1 cellular context compared by ENCODE assay signal in the genomic region with DNA sequence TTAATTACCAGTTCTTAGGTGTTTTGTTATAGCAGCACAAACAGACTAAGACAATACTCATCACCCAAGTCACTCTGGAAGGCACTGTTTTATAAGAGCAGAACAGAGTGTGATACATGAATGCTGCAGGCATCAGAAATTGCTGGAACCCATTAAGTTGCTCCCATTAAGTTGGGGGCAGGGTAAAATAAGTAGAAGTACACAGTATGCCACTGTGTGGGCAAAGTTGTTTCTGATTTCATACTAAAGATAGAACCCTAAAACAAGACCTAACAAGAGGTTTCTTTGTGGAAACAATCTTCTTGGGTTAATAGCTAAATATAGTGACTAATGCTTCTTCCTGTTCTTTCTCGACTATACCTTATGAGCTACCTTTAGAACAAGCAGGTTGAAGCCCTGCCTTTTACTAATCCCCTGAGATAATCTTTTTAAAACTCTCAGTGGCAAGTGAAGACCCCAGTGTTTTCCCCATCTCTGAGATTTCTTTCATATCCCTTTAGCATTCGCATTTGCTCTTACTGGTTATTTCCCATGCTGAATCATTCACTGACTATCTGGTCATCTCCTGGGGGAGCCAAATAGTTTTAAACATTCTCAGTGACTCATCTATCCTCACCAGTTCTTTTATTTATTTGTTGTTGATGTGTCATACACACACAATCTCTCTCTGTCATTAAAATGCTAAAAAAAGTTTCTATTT.
TF ChIP-seq lines count a peak whose summit lies in the region.

No MANE protein-coding gene starts in this region.

TF ChIP-seq in HEK293, 187 proteins besides CTCF, POLR2A, EP300 and RAD21 (continued from another document):
- TF ChIP-seq, protein P1, sequence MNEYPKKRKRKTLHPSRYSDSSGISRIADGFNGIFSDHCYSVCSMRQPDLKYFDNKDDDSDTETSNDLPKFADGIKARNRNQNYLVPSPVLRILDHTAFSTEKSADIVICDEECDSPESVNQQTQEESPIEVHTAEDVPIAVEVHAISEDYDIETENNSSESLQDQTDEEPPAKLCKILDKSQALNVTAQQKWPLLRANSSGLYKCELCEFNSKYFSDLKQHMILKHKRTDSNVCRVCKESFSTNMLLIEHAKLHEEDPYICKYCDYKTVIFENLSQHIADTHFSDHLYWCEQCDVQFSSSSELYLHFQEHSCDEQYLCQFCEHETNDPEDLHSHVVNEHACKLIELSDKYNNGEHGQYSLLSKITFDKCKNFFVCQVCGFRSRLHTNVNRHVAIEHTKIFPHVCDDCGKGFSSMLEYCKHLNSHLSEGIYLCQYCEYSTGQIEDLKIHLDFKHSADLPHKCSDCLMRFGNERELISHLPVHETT (tag by site-specific recombination; IDR thresholded peaks at IDR 0.05), result 0 out of 2 replicates have a peak, but pooled peaks have one; percentile 18
- TF ChIP-seq, protein P2, sequence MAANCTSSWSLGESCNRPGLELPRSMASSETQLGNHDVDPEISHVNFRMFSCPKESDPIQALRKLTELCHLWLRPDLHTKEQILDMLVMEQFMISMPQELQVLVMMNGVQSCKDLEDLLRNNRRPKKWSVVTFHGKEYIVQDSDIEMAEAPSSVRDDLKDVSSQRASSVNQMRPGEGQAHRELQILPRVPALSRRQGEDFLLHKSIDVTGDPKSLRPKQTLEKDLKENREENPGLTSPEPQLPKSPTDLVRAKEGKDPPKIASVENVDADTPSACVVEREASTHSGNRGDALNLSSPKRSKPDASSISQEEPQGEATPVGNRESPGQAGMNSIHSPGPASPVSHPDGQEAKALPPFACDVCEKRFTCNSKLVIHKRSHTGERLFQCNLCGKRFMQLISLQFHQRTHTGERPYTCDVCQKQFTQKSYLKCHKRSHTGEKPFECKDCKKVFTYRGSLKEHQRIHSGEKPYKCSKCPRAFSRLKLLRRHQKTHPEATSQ (tag by site-specific recombination; IDR thresholded peaks at IDR 0.05), result no peak
- TF ChIP-seq, protein P3, sequence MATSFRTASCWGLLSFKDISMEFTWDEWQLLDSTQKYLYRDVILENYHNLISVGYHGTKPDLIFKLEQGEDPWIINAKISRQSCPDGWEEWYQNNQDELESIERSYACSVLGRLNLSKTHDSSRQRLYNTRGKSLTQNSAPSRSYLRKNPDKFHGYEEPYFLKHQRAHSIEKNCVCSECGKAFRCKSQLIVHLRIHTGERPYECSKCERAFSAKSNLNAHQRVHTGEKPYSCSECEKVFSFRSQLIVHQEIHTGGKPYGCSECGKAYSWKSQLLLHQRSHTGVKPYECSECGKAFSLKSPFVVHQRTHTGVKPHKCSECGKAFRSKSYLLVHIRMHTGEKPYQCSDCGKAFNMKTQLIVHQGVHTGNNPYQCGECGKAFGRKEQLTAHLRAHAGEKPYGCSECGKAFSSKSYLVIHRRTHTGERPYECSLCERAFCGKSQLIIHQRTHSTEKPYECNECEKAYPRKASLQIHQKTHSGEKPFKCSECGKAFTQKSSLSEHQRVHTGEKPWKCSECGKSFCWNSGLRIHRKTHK (tag by site-specific recombination; IDR thresholded peaks at IDR 0.05), result 0 out of 2 replicates have a peak, but pooled peaks have one; percentile 17
- TF ChIP-seq ZNF324 (tag by site-specific recombination; IDR thresholded peaks at IDR 0.05) (no peak), ZNF701 (tag by site-specific recombination; IDR thresholded peaks at IDR 0.05) (no peak), ZNF610 (tag by site-specific recombination; IDR thresholded peaks at IDR 0.05; ENCODE audit: borderline replicate concordance) (no peak), ZNF544 (tag by site-specific recombination; IDR thresholded peaks at IDR 0.05) (no peak), ZNF140 (tag by site-specific recombination; IDR thresholded peaks at IDR 0.05) (no peak), ZEB2 (tag by site-specific recombination; IDR thresholded peaks at IDR 0.05) (0 out of 2 replicates have a peak, but pooled peaks have one; percentile 27), ZNF670 (tag by site-specific recombination; IDR thresholded peaks at IDR 0.05; ENCODE audit: low read depth) (no peak), ZNF184 (tag by site-specific recombination; IDR thresholded peaks at IDR 0.05) (peak; percentile 57; the same call in 1 of the 2 replicates), ZNF530 (tag by site-specific recombination; IDR thresholded peaks at IDR 0.05; ENCODE audit: low read depth) (no peak), ZNF133 (tag by site-specific recombination; IDR thresholded peaks at IDR 0.05) (no peak), SCRT1 (tag by site-specific recombination; IDR thresholded peaks at IDR 0.05; ENCODE audit: borderline replicate concordance) (no peak), PRDM1 (tag by site-specific recombination; IDR thresholded peaks at IDR 0.05) (0 out of 2 replicates have a peak, but pooled peaks have one; percentile 44), YY1 (tag by site-specific recombination; IDR thresholded peaks at IDR 0.05) (no peak), ZNF571 (tag by site-specific recombination; IDR thresholded peaks at IDR 0.05) (no peak), ZNF596 (tag by site-specific recombination; IDR thresholded peaks at IDR 0.05) (no peak)
- TF ChIP-seq, protein P4, sequence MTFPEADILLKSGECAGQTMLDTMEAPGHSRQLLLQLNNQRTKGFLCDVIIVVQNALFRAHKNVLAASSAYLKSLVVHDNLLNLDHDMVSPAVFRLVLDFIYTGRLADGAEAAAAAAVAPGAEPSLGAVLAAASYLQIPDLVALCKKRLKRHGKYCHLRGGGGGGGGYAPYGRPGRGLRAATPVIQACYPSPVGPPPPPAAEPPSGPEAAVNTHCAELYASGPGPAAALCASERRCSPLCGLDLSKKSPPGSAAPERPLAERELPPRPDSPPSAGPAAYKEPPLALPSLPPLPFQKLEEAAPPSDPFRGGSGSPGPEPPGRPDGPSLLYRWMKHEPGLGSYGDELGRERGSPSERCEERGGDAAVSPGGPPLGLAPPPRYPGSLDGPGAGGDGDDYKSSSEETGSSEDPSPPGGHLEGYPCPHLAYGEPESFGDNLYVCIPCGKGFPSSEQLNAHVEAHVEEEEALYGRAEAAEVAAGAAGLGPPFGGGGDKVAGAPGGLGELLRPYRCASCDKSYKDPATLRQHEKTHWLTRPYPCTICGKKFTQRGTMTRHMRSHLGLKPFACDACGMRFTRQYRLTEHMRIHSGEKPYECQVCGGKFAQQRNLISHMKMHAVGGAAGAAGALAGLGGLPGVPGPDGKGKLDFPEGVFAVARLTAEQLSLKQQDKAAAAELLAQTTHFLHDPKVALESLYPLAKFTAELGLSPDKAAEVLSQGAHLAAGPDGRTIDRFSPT (tag by site-specific recombination; IDR thresholded peaks at IDR 0.05), result peak; percentile 34; the same call in 1 of the 2 replicates
- TF ChIP-seq, protein P5, sequence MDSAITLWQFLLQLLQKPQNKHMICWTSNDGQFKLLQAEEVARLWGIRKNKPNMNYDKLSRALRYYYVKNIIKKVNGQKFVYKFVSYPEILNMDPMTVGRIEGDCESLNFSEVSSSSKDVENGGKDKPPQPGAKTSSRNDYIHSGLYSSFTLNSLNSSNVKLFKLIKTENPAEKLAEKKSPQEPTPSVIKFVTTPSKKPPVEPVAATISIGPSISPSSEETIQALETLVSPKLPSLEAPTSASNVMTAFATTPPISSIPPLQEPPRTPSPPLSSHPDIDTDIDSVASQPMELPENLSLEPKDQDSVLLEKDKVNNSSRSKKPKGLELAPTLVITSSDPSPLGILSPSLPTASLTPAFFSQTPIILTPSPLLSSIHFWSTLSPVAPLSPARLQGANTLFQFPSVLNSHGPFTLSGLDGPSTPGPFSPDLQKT (IDR thresholded peaks at IDR 0.05; ENCODE audit: borderline replicate concordance, low read depth, low read length), result no peak
- TF ChIP-seq, protein P6, sequence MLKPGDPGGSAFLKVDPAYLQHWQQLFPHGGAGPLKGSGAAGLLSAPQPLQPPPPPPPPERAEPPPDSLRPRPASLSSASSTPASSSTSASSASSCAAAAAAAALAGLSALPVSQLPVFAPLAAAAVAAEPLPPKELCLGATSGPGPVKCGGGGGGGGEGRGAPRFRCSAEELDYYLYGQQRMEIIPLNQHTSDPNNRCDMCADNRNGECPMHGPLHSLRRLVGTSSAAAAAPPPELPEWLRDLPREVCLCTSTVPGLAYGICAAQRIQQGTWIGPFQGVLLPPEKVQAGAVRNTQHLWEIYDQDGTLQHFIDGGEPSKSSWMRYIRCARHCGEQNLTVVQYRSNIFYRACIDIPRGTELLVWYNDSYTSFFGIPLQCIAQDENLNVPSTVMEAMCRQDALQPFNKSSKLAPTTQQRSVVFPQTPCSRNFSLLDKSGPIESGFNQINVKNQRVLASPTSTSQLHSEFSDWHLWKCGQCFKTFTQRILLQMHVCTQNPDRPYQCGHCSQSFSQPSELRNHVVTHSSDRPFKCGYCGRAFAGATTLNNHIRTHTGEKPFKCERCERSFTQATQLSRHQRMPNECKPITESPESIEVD (tag by site-specific recombination; IDR thresholded peaks at IDR 0.05), result 0 out of 2 replicates have a peak, but pooled peaks have one; percentile 17
